In the genomic region with DNA sequence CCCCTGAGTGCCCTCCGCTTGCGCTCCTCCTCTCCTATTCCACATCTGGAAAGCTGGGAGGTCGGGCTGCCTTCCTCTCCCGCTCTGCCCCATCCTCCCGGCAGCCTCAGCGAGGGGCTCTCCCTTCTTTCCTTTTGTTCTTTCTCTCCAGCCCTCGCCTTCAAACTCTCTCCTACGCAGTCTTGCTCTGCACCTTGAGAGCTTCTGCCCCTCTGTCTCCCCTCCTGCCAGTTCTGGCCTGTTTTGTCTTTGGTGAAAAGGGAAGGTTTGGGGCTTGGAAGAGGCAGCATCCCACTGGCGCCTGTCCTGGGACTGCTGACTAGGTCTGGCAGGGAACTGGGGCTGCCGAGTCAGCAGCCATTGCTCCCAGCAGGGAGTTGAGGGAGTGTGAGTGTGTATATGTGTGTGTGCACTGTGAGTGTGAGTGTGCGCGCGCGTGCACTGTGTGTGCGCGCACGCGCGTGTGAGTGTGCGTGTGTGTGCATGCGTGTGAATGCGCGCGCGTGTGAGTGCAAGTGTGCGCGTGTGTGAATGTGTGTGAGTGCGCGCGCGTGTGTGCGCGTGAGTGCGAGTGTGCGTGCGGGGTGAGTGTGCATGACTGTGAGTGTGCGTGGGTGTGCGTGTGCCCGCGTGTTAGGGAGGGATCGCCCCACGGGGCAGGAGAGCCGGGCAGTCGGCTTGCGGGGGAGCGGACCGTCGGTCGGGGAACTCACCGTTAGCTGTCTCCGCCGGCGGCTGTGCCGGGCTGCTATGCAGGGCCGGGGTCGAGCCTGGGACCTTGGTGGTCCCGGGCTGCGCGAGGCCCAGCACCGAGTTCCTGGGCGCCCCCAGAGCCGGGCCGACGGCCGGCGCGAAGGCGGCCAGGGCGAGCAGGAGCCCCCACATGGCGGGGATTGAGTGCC, we compare ENCODE assay signal across 8 cellular contexts. TPM values are rescaled to one million over a fixed set of nuclear protein-coding genes. Genes with fewer than 3 reads are reported as not detected.
A peak's percentile ranks its signal among the peaks of the same experiment; 100 is the strongest.
DNase-seq lines count a peak whose midpoint lies in the region; ATAC-seq and TF ChIP-seq lines count a peak whose summit lies in the region.

No MANE protein-coding gene starts in this region.

- H3K9me3 ChIP-seq in MM.1S (replicated peaks; ENCODE audit: insufficient read depth, low read length) (no peaks in the 10 kb centered on the region), osteoblast (ENCODE audit: low read depth, low read length) (no peaks in the 10 kb centered on the region)

- ATAC-seq in activated CD8-positive, alpha-beta memory T cell treated with anti-CD3 and anti-CD28 coated beads, Interleukin-2, amount 10 ng/mL, durations not matched to agents 7 days and 5 days = peak; percentile 17
- peak; percentile 30 for ATAC-seq in esophagus mucosa
- ATAC-seq in GM18498 (IDR thresholded peaks at IDR 0.05; ENCODE audit: unreplicated experiment) = no peak
- no peak for ATAC-seq in HG03571 (IDR thresholded peaks at IDR 0.05; ENCODE audit: unreplicated experiment)

- no peaks in the 10 kb centered on the region for H3K36me3 ChIP-seq in MM.1S (replicated peaks; ENCODE audit: insufficient read depth, low read length)
- no peaks in the 10 kb centered on the region for H3K36me3 ChIP-seq in osteoblast (ENCODE audit: insufficient read depth, low read length)

- H3K4me3 Mint-ChIP-seq in activated CD8-positive, alpha-beta memory T cell treated with anti-CD3 and anti-CD28 coated beads, Interleukin-2, amount 10 ng/mL, durations not matched to agents 7 days and 5 days = peak overlapping the region; percentile 70

- H3K4me2 ChIP-seq in MM.1S (ENCODE audit: low read depth, low read length) = peak overlapping the region; percentile 29; the same call in 1 of the 2 replicates
- peak overlapping the region; percentile 63 for H3K4me2 ChIP-seq in osteoblast (ENCODE audit: insufficient read depth, low read length)

- H3K27ac ChIP-seq in MM.1S (ENCODE audit: low read length) (no peak overlapping the region), osteoblast (ENCODE audit: low read depth, low read length) (no peak overlapping the region)

- no peak overlapping the region for H2AFZ ChIP-seq in MM.1S (ENCODE audit: low read length)
- H2AFZ ChIP-seq in osteoblast (ENCODE audit: low read length) = peak overlapping the region; percentile 62

- H3K9ac ChIP-seq in MM.1S (ENCODE audit: low read length) = no peak overlapping the region

- H4K20me1 ChIP-seq in MM.1S (ENCODE audit: insufficient read depth, low read length) (no peaks in the 10 kb centered on the region), osteoblast (ENCODE audit: insufficient read depth, low read length) (no peaks in the 10 kb centered on the region)

- CTCF ChIA-PET in activated CD8-positive, alpha-beta memory T cell treated with anti-CD3 and anti-CD28 coated beads, Interleukin-2, amount 10 ng/mL, durations not matched to agents 7 days and 5 days (lab: Charles Lee) = interaction anchor here (1.1 to 1.8 kb wide), 2 partner anchors 44 to 47 kb away, joined by 3 to 9 read pairs; no protein-coding TSS in a partner anchor

- H3K36me3 Mint-ChIP-seq in activated CD8-positive, alpha-beta memory T cell treated with anti-CD3 and anti-CD28 coated beads, Interleukin-2, amount 10 ng/mL, durations not matched to agents 7 days and 5 days = peaks cover 6% of the 10 kb centered on the region

- DNase-seq in activated CD8-positive, alpha-beta memory T cell treated with anti-CD3 and anti-CD28 coated beads, Interleukin-2, amount 10 ng/mL, durations not matched to agents 7 days and 5 days = no peak
- no peak for DNase-seq in activated CD8-positive, alpha-beta memory T cell treated with anti-CD3 and anti-CD28 coated beads, Interleukin-2, amount 50 U/mL, for 48 hours
- DNase-seq in MM.1S = no peak
- DNase-seq in osteoblast (ENCODE audit: insufficient read length, low spot score, missing footprints) = peak; percentile 93
- DNase-seq in midbrain (lab: John Stamatoyannopoulos, UW) = no peak

- no peaks in the 10 kb centered on the region for H3K4me1 ChIP-seq in MM.1S (ENCODE audit: low read length)
- no peaks in the 10 kb centered on the region for H3K4me1 ChIP-seq in osteoblast (ENCODE audit: insufficient read depth, low read length)

- H3K79me2 ChIP-seq in MM.1S (ENCODE audit: low read length) = no peaks in the 10 kb centered on the region
- no peaks in the 10 kb centered on the region for H3K79me2 ChIP-seq in osteoblast (ENCODE audit: insufficient read depth, low read length)

- H3K4me3 ChIP-seq in MM.1S (ENCODE audit: low read length) = peak overlapping the region; percentile 10; the same call in 1 of the 2 replicates
- H3K4me3 ChIP-seq in osteoblast (ENCODE audit: insufficient read depth, low read length) = peak overlapping the region; percentile 52

- TF ChIP-seq CTCF in MM.1S (IDR thresholded peaks at IDR 0.05; ENCODE audit: low read length) = no peak
- no peak for TF ChIP-seq CTCF in osteoblast (IDR thresholded peaks at IDR 0.05; ENCODE audit: extremely low read depth, low read depth, low read length)

- H3K9me3 Mint-ChIP-seq in activated CD8-positive, alpha-beta memory T cell treated with anti-CD3 and anti-CD28 coated beads, Interleukin-2, amount 10 ng/mL, durations not matched to agents 7 days and 5 days (ENCODE audit: low read depth) = no peaks in the 10 kb centered on the region

- no peaks in the 10 kb centered on the region for H3F3A ChIP-seq in MM.1S (ENCODE audit: insufficient read depth, low read length)

- H3K4me1 Mint-ChIP-seq in activated CD8-positive, alpha-beta memory T cell treated with anti-CD3 and anti-CD28 coated beads, Interleukin-2, amount 10 ng/mL, durations not matched to agents 7 days and 5 days = peaks cover 20% of the 10 kb centered on the region

- H3K27me3 ChIP-seq in MM.1S (replicated peaks; ENCODE audit: insufficient read depth, low read length) (peaks cover 94% of the 10 kb centered on the region), osteoblast (ENCODE audit: insufficient read depth, low read length) (peaks cover 63% of the 10 kb centered on the region)

- no peaks in the 10 kb centered on the region for H3K9me2 ChIP-seq in MM.1S (replicated peaks; ENCODE audit: insufficient read depth, low read length)

- peaks cover 58% of the 10 kb centered on the region for H3K27me3 Mint-ChIP-seq in activated CD8-positive, alpha-beta memory T cell treated with anti-CD3 and anti-CD28 coated beads, Interleukin-2, amount 10 ng/mL, durations not matched to agents 7 days and 5 days

- no peak overlapping the region for H3K27ac Mint-ChIP-seq in activated CD8-positive, alpha-beta memory T cell treated with anti-CD3 and anti-CD28 coated beads, Interleukin-2, amount 10 ng/mL, durations not matched to agents 7 days and 5 days

RNA-seq across cellular contexts. Expression of a gene that starts 0.5 kb away (rescaled TPM):
- total RNA-seq in activated CD8-positive, alpha-beta memory T cell treated with anti-CD3 and anti-CD28 coated beads, Interleukin-2, amount 10 ng/mL, durations not matched to agents 7 days and 5 days = under 1 TPM; 0.35 to 0.68 TPM
- 2.0 TPM for total RNA-seq in esophagus mucosa
- under 0.01 and 0.88 TPM in 2 replicates for total RNA-seq in osteoblast

RNA-seq across cellular contexts. Expression of a gene that starts 14.8 kb away (rescaled TPM):
- total RNA-seq in activated CD8-positive, alpha-beta memory T cell treated with anti-CD3 and anti-CD28 coated beads, Interleukin-2, amount 10 ng/mL, durations not matched to agents 7 days and 5 days = not detected
- total RNA-seq in esophagus mucosa = not detected
- 0.29 and 0.36 TPM in 2 replicates for total RNA-seq in osteoblast

RNA-seq across cellular contexts. Expression of a gene that starts 16.2 kb away (rescaled TPM):
- total RNA-seq in activated CD8-positive, alpha-beta memory T cell treated with anti-CD3 and anti-CD28 coated beads, Interleukin-2, amount 10 ng/mL, durations not matched to agents 7 days and 5 days = not detected
- total RNA-seq in esophagus mucosa (not detected), osteoblast (under 0.01 TPM in 1 of 2 replicates, not detected in the other)

RNA-seq across cellular contexts. Expression of a gene that starts 40.5 kb away (rescaled TPM):
- total RNA-seq in activated CD8-positive, alpha-beta memory T cell treated with anti-CD3 and anti-CD28 coated beads, Interleukin-2, amount 10 ng/mL, durations not matched to agents 7 days and 5 days = 10 to 100 TPM; 21.9 to 30.6 TPM
- total RNA-seq in esophagus mucosa (16.5 TPM), osteoblast (21.5 and 24.2 TPM in 2 replicates)

RNA-seq across cellular contexts. Expression of a gene that starts 40.6 kb away (rescaled TPM):
- total RNA-seq in activated CD8-positive, alpha-beta memory T cell treated with anti-CD3 and anti-CD28 coated beads, Interleukin-2, amount 10 ng/mL, durations not matched to agents 7 days and 5 days = 10 to 100 TPM; 49.2 to 64.9 TPM
- total RNA-seq in esophagus mucosa = 23.8 TPM
- total RNA-seq in osteoblast = 36.2 and 40.1 TPM in 2 replicates

Comparison
In these comparisons a context has a peak if more than half of its experiments do, and no peak if none do; other contexts are left out.
1. ATAC-seq: peak in activated CD8-positive, alpha-beta memory T cell treated with anti-CD3 and anti-CD28 coated beads, Interleukin-2, amount 10 ng/mL, durations not matched to agents 7 days and 5 days (single experiment) and esophagus mucosa (single experiment); none in GM18498 (single experiment) and HG03571 (single experiment).